17 cellular contexts compared by ENCODE assay signal in genomic region chr11:86181379-86181778, GRCh38.
DNase-seq lines count a peak whose midpoint lies in the region; ATAC-seq lines count a peak whose summit lies in the region.
"Had no signal": no experiment of that assay in that cellular context is flagged by ENCODE, and none has a peak within 500 bp of the region (broad histone marks: within the 10 kb centered on the region; RNA-seq: fewer than 3 reads in every experiment).

No MANE protein-coding gene starts in this region.

- H3K36me3 ChIP-seq in Karpas-422 (ENCODE audit: insufficient read depth, low read length): no peaks in the 10 kb centered on the region
- H3K36me3 ChIP-seq: BLaER1 treated with 17β-estradiol and CSF1 and Interleukin-3, amounts not matched to agents 10 nM and 100 nM had no signal

- no peaks in the 10 kb centered on the region for H3K9me3 ChIP-seq in Karpas-422 (ENCODE audit: low read length)

- H2AFZ ChIP-seq in Karpas-422 (ENCODE audit: low read length): peak overlapping the region; percentile 1; the same call in 1 of the 2 replicates

- no peak overlapping the region for H3K4me2 ChIP-seq in Karpas-422 (ENCODE audit: low read depth, low read length, poor library complexity, severe bottlenecking)

- peaks cover 31% of the 10 kb centered on the region for H3K4me1 ChIP-seq in Karpas-422 (ENCODE audit: low read length)

- no peaks in the 10 kb centered on the region for H3K79me2 ChIP-seq in Karpas-422 (ENCODE audit: low read length)

- H4K20me1 ChIP-seq in Karpas-422 (ENCODE audit: insufficient read depth, low read depth, low read length): no peaks in the 10 kb centered on the region
- H4K20me1 ChIP-seq: BLaER1 treated with 17β-estradiol and CSF1 and Interleukin-3, amounts not matched to agents 10 nM and 100 nM had no signal

- no peak overlapping the region for H3K9ac ChIP-seq in Karpas-422 (ENCODE audit: low read length)
- H3K9ac ChIP-seq: BLaER1 treated with 17β-estradiol and CSF1 and Interleukin-3, amounts not matched to agents 10 nM and 100 nM had no signal

- H3K27ac ChIP-seq in Karpas-422 (ENCODE audit: low read length): no peak overlapping the region

- no peak overlapping the region for H3K4me3 ChIP-seq in Karpas-422 (ENCODE audit: low read length)
- H3K4me3 ChIP-seq: BLaER1 treated with 17β-estradiol and CSF1 and Interleukin-3, amounts not matched to agents 10 nM and 100 nM had no signal

- DNase-seq in DMS 273 (lab: John Stamatoyannopoulos, UW; ENCODE audit: unreplicated experiment) (peak; percentile 44), Karpas-422 (no peak), NCI-H2171 treated with DMSO at 0.1 percent for 48 hours (lab: John Stamatoyannopoulos, UW) (peak; percentile 99), HuH-7.5 (ENCODE audit: low spot score) (no peak), RPMI8226 (no peak)
- DNase-seq: CD4-positive, CD25-positive, alpha-beta regulatory T cell; CD8-positive, alpha-beta memory T cell; COR-L47; DMS153; DMS79; GDM1; GOT3; H7; HFFc6 had no signal

- ATAC-seq in GM18907 (IDR thresholded peaks at IDR 0.05; ENCODE audit: unreplicated experiment): no peak
- ATAC-seq: HCT116 had no signal

- no peaks in the 10 kb centered on the region for H3K9me2 ChIP-seq in Karpas-422 (replicated peaks; ENCODE audit: insufficient read depth, low read length)

- H3K27me3 ChIP-seq in Karpas-422 (ENCODE audit: low read length): no peaks in the 10 kb centered on the region
- H3K27me3 ChIP-seq: BLaER1 treated with 17β-estradiol and CSF1 and Interleukin-3, amounts not matched to agents 10 nM and 100 nM had no signal

Comparison
In these comparisons a context has a peak if more than half of its experiments do, and no peak if none do; other contexts are left out.
1. DNase-seq: peak in DMS 273 (single experiment) and NCI-H2171 treated with DMSO at 0.1 percent for 48 hours (single experiment); none in Karpas-422 (single experiment), HuH-7.5 (single experiment) and RPMI8226 (single experiment).